ENCODE assay signal across 8 cellular contexts in genomic region chr18:58135806-58136331, GRCh38.
A peak's percentile ranks its signal among the peaks of the same experiment; 100 is the strongest.
DNase-seq lines count a peak whose midpoint lies in the region; ATAC-seq and TF ChIP-seq lines count a peak whose summit lies in the region.

No MANE protein-coding gene starts in this region.

- WGBS in right cardiac atrium = 20% methylated on average over 5 of the region's 5 CpGs
- WGBS in sigmoid colon, 2 donors = 24 to 37% methylated on average over 5 of the region's 5 CpGs

- H3K4me3 Mint-ChIP-seq in activated naive CD8-positive, alpha-beta T cell treated with anti-CD3 and anti-CD28 coated beads, Interleukin-2, amount 50 U/mL, for 24 hours = no peak overlapping the region

- H3K9me3 Mint-ChIP-seq in activated naive CD8-positive, alpha-beta T cell treated with anti-CD3 and anti-CD28 coated beads, Interleukin-2, amount 50 U/mL, for 24 hours = no peaks in the 10 kb centered on the region

- no peaks in the 10 kb centered on the region for H3K36me3 ChIP-seq in RWPE2 (ENCODE audit: low read depth)
- no peaks in the 10 kb centered on the region for H3K36me3 ChIP-seq in sigmoid colon

- TF ChIP-seq EP300 in sigmoid colon (IDR thresholded peaks at IDR 0.05) = no peak

- peak; percentile 70 for ATAC-seq in GM21528 (IDR thresholded peaks at IDR 0.05; ENCODE audit: low FRiP score, unreplicated experiment)
- peak; percentile 70 for ATAC-seq in RWPE2 (ENCODE audit: low read depth)
- peak; percentile 58 for ATAC-seq in activated naive CD8-positive, alpha-beta T cell treated with anti-CD3 and anti-CD28 coated beads, Interleukin-2, amount 50 U/mL, for 24 hours
- ATAC-seq in right cardiac atrium = peak; percentile 78 to 81

- TF ChIP-seq POLR2A in sigmoid colon (IDR thresholded peaks at IDR 0.05) = no peak

- no peak overlapping the region for H3K4me3 ChIP-seq in RWPE2 (ENCODE audit: severe bottlenecking)
- no peak overlapping the region for H3K4me3 ChIP-seq in right cardiac atrium (ENCODE audit: low read length)
- no peak overlapping the region for H3K4me3 ChIP-seq in sigmoid colon

- H3K4me1 ChIP-seq in RWPE2 (ENCODE audit: insufficient read depth, poor library complexity, severe bottlenecking) (peaks cover 4% of the 10 kb centered on the region), right cardiac atrium (ENCODE audit: control insufficient read depth, insufficient read depth, low read length) (no peaks in the 10 kb centered on the region), sigmoid colon (peaks cover 0 to 4% (median 0%) of the 10 kb centered on the region in 4 donors)

- no peaks in the 10 kb centered on the region for H3K9me3 ChIP-seq in RWPE2 (ENCODE audit: severe bottlenecking)
- no peaks in the 10 kb centered on the region for H3K9me3 ChIP-seq in right cardiac atrium (ENCODE audit: control insufficient read depth, low read length)
- no peaks in the 10 kb centered on the region for H3K9me3 ChIP-seq in sigmoid colon

- TF ChIP-seq CTCF in RWPE2 (IDR thresholded peaks at IDR 0.05; ENCODE audit: poor library complexity, severe bottlenecking) = peak; percentile 88
- peak; percentile 38 to 79 (median 64) for TF ChIP-seq CTCF in sigmoid colon (IDR thresholded peaks at IDR 0.05)

- no peaks in the 10 kb centered on the region for H3K36me3 Mint-ChIP-seq in activated naive CD8-positive, alpha-beta T cell treated with anti-CD3 and anti-CD28 coated beads, Interleukin-2, amount 50 U/mL, for 24 hours (ENCODE audit: low read depth)

- DNase-seq in DMS53 (lab: John Stamatoyannopoulos, UW) = peak; percentile 87
- DNase-seq in LHCN-M2 (ENCODE audit: low read depth) = peak; percentile 67
- no peak for DNase-seq in RWPE2 (ENCODE audit: low spot score)
- DNase-seq in activated naive CD8-positive, alpha-beta T cell treated with anti-CD3 and anti-CD28 coated beads, Interleukin-2, amount 50 U/mL, for 24 hours = peak; percentile 48
- DNase-seq in right cardiac atrium = peak in 2 of 3 donors; percentile 28 to 71
- no peak for DNase-seq in sigmoid colon
- no peak for DNase-seq in amniotic stem cell (lab: John Stamatoyannopoulos, UW)

- intact Hi-C loops in right cardiac atrium (cut with DNase I) = no loop called here
- intact Hi-C loops in sigmoid colon (cut with DNase I) = loop anchor here (10.0 kb wide), 1 partner anchor 359 kb away; no protein-coding TSS in a partner anchor

- H3K27me3 Mint-ChIP-seq in activated naive CD8-positive, alpha-beta T cell treated with anti-CD3 and anti-CD28 coated beads, Interleukin-2, amount 50 U/mL, for 24 hours = no peaks in the 10 kb centered on the region

- no peaks in the 10 kb centered on the region for H3K27me3 ChIP-seq in RWPE2 (ENCODE audit: insufficient read depth, poor library complexity, severe bottlenecking)
- H3K27me3 ChIP-seq in right cardiac atrium (ENCODE audit: control insufficient read depth, insufficient read depth) = no peaks in the 10 kb centered on the region
- no peaks in the 10 kb centered on the region for H3K27me3 ChIP-seq in sigmoid colon

- H3K4me1 Mint-ChIP-seq in activated naive CD8-positive, alpha-beta T cell treated with anti-CD3 and anti-CD28 coated beads, Interleukin-2, amount 50 U/mL, for 24 hours = peaks cover 17% of the 10 kb centered on the region

- H3K27ac Mint-ChIP-seq in activated naive CD8-positive, alpha-beta T cell treated with anti-CD3 and anti-CD28 coated beads, Interleukin-2, amount 50 U/mL, for 24 hours = no peak overlapping the region

- no peak overlapping the region for H3K27ac ChIP-seq in RWPE2 (ENCODE audit: poor library complexity, severe bottlenecking)
- no peak overlapping the region for H3K27ac ChIP-seq in right cardiac atrium (ENCODE audit: low read length)
- H3K27ac ChIP-seq in sigmoid colon = no peak overlapping the region

Comparison
In these comparisons a context has a peak if more than half of its experiments do, and no peak if none do; other contexts are left out.
1. DNase-seq: peak in DMS53 (single experiment), LHCN-M2 (single experiment), activated naive CD8-positive, alpha-beta T cell treated with anti-CD3 and anti-CD28 coated beads, Interleukin-2, amount 50 U/mL, for 24 hours (single experiment) and right cardiac atrium (2 of 3); none in RWPE2 (single experiment), sigmoid colon (single experiment) and amniotic stem cell (single experiment).
2. Peak in every context shown above with its lines, with median percentiles within 50 percentile points of each other: ATAC-seq.